Comparison of ENCODE assay signal across 1 cellular context in the genomic region with DNA sequence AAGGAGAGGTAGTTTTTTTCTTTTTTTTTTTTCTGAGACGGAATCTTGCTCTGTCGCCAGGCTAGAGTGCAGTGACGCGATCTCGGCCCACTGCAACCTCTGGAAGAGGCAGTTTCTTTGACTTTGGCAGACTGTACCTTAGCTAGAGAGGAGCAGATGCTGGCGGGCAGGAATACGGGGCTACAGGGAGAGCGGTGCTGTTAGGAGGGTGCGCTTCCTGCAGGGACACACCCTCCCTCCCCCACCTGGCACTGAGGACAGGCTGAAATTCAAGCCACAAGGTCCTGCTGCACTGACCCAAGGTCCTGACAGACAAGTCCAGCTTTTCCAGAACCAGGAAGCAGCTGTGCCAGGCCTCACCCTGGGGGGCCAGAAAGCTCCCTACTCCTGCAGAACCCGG.
TF ChIP-seq lines count a peak whose summit lies in the region.

No MANE protein-coding gene starts in this region.

TF ChIP-seq in GM23338, 12 proteins besides CTCF, POLR2A, EP300 and RAD21:
- no peak for TF ChIP-seq REST (IDR thresholded peaks at IDR 0.05; ENCODE audit: unreplicated experiment)
- no peak for TF ChIP-seq EZH2phosphoT487 (IDR thresholded peaks at IDR 0.05; ENCODE audit: unreplicated experiment)
- TF ChIP-seq NANOG (IDR thresholded peaks at IDR 0.05; ENCODE audit: borderline replicate concordance), result no peak
- TF ChIP-seq, protein P1, sequence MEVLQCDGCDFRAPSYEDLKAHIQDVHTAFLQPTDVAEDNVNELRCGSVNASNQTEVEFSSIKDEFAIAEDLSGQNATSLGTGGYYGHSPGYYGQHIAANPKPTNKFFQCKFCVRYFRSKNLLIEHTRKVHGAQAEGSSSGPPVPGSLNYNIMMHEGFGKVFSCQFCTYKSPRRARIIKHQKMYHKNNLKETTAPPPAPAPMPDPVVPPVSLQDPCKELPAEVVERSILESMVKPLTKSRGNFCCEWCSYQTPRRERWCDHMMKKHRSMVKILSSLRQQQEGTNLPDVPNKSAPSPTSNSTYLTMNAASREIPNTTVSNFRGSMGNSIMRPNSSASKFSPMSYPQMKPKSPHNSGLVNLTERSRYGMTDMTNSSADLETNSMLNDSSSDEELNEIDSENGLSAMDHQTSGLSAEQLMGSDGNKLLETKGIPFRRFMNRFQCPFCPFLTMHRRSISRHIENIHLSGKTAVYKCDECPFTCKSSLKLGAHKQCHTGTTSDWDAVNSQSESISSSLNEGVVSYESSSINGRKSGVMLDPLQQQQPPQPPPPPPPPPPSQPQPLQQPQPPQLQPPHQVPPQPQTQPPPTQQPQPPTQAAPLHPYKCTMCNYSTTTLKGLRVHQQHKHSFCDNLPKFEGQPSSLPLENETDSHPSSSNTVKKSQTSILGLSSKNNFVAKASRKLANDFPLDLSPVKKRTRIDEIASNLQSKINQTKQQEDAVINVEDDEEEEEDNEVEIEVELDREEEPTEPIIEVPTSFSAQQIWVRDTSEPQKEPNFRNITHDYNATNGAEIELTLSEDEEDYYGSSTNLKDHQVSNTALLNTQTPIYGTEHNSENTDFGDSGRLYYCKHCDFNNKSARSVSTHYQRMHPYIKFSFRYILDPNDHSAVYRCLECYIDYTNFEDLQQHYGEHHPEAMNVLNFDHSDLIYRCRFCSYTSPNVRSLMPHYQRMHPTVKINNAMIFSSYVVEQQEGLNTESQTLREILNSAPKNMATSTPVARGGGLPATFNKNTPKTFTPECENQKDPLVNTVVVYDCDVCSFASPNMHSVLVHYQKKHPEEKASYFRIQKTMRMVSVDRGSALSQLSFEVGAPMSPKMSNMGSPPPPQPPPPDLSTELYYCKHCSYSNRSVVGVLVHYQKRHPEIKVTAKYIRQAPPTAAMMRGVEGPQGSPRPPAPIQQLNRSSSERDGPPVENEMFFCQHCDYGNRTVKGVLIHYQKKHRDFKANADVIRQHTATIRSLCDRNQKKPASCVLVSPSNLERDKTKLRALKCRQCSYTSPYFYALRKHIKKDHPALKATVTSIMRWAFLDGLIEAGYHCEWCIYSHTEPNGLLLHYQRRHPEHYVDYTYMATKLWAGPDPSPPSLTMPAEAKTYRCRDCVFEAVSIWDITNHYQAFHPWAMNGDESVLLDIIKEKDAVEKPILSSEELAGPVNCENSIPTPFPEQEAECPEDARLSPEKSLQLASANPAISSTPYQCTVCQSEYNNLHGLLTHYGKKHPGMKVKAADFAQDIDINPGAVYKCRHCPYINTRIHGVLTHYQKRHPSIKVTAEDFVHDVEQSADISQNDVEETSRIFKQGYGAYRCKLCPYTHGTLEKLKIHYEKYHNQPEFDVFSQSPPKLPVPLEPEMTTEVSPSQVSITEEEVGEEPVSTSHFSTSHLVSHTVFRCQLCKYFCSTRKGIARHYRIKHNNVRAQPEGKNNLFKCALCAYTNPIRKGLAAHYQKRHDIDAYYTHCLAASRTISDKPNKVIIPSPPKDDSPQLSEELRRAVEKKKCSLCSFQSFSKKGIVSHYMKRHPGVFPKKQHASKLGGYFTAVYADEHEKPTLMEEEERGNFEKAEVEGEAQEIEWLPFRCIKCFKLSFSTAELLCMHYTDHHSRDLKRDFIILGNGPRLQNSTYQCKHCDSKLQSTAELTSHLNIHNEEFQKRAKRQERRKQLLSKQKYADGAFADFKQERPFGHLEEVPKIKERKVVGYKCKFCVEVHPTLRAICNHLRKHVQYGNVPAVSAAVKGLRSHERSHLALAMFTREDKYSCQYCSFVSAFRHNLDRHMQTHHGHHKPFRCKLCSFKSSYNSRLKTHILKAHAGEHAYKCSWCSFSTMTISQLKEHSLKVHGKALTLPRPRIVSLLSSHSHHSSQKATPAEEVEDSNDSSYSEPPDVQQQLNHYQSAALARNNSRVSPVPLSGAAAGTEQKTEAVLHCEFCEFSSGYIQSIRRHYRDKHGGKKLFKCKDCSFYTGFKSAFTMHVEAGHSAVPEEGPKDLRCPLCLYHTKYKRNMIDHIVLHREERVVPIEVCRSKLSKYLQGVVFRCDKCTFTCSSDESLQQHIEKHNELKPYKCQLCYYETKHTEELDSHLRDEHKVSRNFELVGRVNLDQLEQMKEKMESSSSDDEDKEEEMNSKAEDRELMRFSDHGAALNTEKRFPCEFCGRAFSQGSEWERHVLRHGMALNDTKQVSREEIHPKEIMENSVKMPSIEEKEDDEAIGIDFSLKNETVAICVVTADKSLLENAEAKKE (CRISPR knock-in tag; IDR thresholded peaks at IDR 0.05), result no peak
- no peak for TF ChIP-seq EZH2 (IDR thresholded peaks at IDR 0.05; ENCODE audit: low read depth, unreplicated experiment)
- no peak for TF ChIP-seq CREB1 (CRISPR knock-in tag; IDR thresholded peaks at IDR 0.05; ENCODE audit: low read depth)
- no peak for TF ChIP-seq JUNB (IDR thresholded peaks at IDR 0.05; ENCODE audit: unreplicated experiment)
- no peak for TF ChIP-seq ZNF114 (CRISPR knock-in tag; IDR thresholded peaks at IDR 0.05)
- TF ChIP-seq ETS1 (IDR thresholded peaks at IDR 0.05), result no peak
- TF ChIP-seq POLR2AphosphoS5 (IDR thresholded peaks at IDR 0.05; ENCODE audit: low read depth), result no peak
- no peak for TF ChIP-seq ZNF331 (CRISPR knock-in tag; IDR thresholded peaks at IDR 0.05; ENCODE audit: low read depth)
- no peak for TF ChIP-seq STAT1 (IDR thresholded peaks at IDR 0.05; ENCODE audit: unreplicated experiment)
